In genomic region chr20:51463560-51463959, GRCh38 we compare ENCODE assay signal across 21 cellular contexts.
DNase-seq lines count a peak whose midpoint lies in the region; ATAC-seq and TF ChIP-seq lines count a peak whose summit lies in the region.
"Had no signal": no experiment of that assay in that cellular context is flagged by ENCODE, and none has a peak within 500 bp of the region (broad histone marks: within the 10 kb centered on the region; RNA-seq: fewer than 3 reads in every experiment).

No MANE protein-coding gene starts in this region.

- H3K4me3 Mint-ChIP-seq in activated naive CD8-positive, alpha-beta T cell treated with anti-CD3 and anti-CD28 coated beads, Interleukin-2, amount 10 ng/mL, durations not matched to agents 7 days and 5 days, result no peak overlapping the region
- H3K4me3 Mint-ChIP-seq in activated naive CD8-positive, alpha-beta T cell treated with anti-CD3 and anti-CD28 coated beads for 36 hours, result no peak overlapping the region
- no peak overlapping the region for H3K4me3 Mint-ChIP-seq in activated CD8-positive, alpha-beta T cell treated with anti-CD3 and anti-CD28 coated beads for 36 hours
- H3K4me3 Mint-ChIP-seq in natural killer cell, result no peak overlapping the region
- H3K4me3 Mint-ChIP-seq: activated naive CD4-positive, alpha-beta T cell treated with anti-CD3 and anti-CD28 coated beads for 36 hours; memory B cell; type B pancreatic cell had no signal

- CTCF ChIA-PET in activated CD8-positive, alpha-beta T cell treated with anti-CD3 and anti-CD28 coated beads for 36 hours (lab: Charles Lee), result interaction anchor here (1.2 kb wide), 1 partner anchor 131 kb away, joined by 3 read pairs; no protein-coding TSS in a partner anchor

- no peak for DNase-seq in activated naive CD8-positive, alpha-beta T cell treated with anti-CD3 and anti-CD28 coated beads, Interleukin-2, amount 10 ng/mL, durations not matched to agents 7 days and 5 days
- DNase-seq in activated naive CD8-positive, alpha-beta T cell treated with anti-CD3 and anti-CD28 coated beads for 36 hours, result no peak
- no peak for DNase-seq in activated CD8-positive, alpha-beta T cell treated with anti-CD3 and anti-CD28 coated beads for 36 hours
- DNase-seq in natural killer cell (no peak), breast epithelium (ENCODE audit: low spot score in 2 of 2) (no peak), globus pallidus (ENCODE audit: low spot score) (no peak)
- DNase-seq: activated naive CD4-positive, alpha-beta T cell treated with anti-CD3 and anti-CD28 coated beads for 36 hours; DND-41; H7; kidney glomerular epithelial cell; NCI-H146; NCI-H82; RPMI8226; stimulated activated naive CD4-positive, alpha-beta T cell treated with Interleukin-2 at 50 U/mL for 16 hours had no signal

- H3K4me1 Mint-ChIP-seq in activated naive CD8-positive, alpha-beta T cell treated with anti-CD3 and anti-CD28 coated beads, Interleukin-2, amount 10 ng/mL, durations not matched to agents 7 days and 5 days, result peaks cover 14% of the 10 kb centered on the region
- H3K4me1 Mint-ChIP-seq in activated naive CD8-positive, alpha-beta T cell treated with anti-CD3 and anti-CD28 coated beads for 36 hours, result peaks cover 9% of the 10 kb centered on the region
- peaks cover 24% of the 10 kb centered on the region for H3K4me1 Mint-ChIP-seq in activated CD8-positive, alpha-beta T cell treated with anti-CD3 and anti-CD28 coated beads for 36 hours (ENCODE audit: low read depth)
- peaks cover 35 to 52% of the 10 kb centered on the region in 2 donors for H3K4me1 Mint-ChIP-seq in natural killer cell

- no peak overlapping the region for H3K27ac ChIP-seq in breast epithelium
- H3K27ac ChIP-seq: neutrophil had no signal

- intact Hi-C loops in activated CD8-positive, alpha-beta T cell treated with anti-CD3 and anti-CD28 coated beads for 36 hours (cut with micrococcal nuclease), result no loop called here
- intact Hi-C loops in natural killer cell (cut with micrococcal nuclease) (no loop called here), breast epithelium (cut with DNase I; ENCODE audit: low total_unique reads) (no loop called here)

- H3K36me3 ChIP-seq in breast epithelium, result no peaks in the 10 kb centered on the region
- H3K36me3 ChIP-seq: MG63, neutrophil had no signal

- H3K9me3 Mint-ChIP-seq in activated naive CD8-positive, alpha-beta T cell treated with anti-CD3 and anti-CD28 coated beads, Interleukin-2, amount 10 ng/mL, durations not matched to agents 7 days and 5 days, result no peaks in the 10 kb centered on the region
- no peaks in the 10 kb centered on the region for H3K9me3 Mint-ChIP-seq in activated naive CD8-positive, alpha-beta T cell treated with anti-CD3 and anti-CD28 coated beads for 36 hours
- H3K9me3 Mint-ChIP-seq in activated CD8-positive, alpha-beta T cell treated with anti-CD3 and anti-CD28 coated beads for 36 hours, result no peaks in the 10 kb centered on the region
- H3K9me3 Mint-ChIP-seq in natural killer cell, result no peaks in the 10 kb centered on the region
- H3K9me3 Mint-ChIP-seq: activated naive CD4-positive, alpha-beta T cell treated with anti-CD3 and anti-CD28 coated beads for 36 hours; type B pancreatic cell had no signal

- ATAC-seq in activated naive CD8-positive, alpha-beta T cell treated with anti-CD3 and anti-CD28 coated beads, Interleukin-2, amount 10 ng/mL, durations not matched to agents 7 days and 5 days (ENCODE audit: low read depth), result no peak
- peak; percentile 54 for ATAC-seq in activated CD8-positive, alpha-beta T cell treated with anti-CD3 and anti-CD28 coated beads for 36 hours
- ATAC-seq in natural killer cell (no peak), HG03159 (IDR thresholded peaks at IDR 0.05; ENCODE audit: unreplicated experiment) (no peak), GM21529 (IDR thresholded peaks at IDR 0.05; ENCODE audit: unreplicated experiment) (no peak)

- no peak overlapping the region for H3K4me3 ChIP-seq in breast epithelium
- H3K4me3 ChIP-seq: coronary artery, MG63 had no signal

- TF ChIP-seq POLR2A in breast epithelium (IDR thresholded peaks at IDR 0.05), result no peak

- H3K27me3 ChIP-seq in breast epithelium, result no peaks in the 10 kb centered on the region
- H3K27me3 ChIP-seq: MG63, neutrophil had no signal

- H3K4me1 ChIP-seq in breast epithelium, result no peaks in the 10 kb centered on the region

- no peaks in the 10 kb centered on the region for H3K27me3 Mint-ChIP-seq in activated naive CD8-positive, alpha-beta T cell treated with anti-CD3 and anti-CD28 coated beads, Interleukin-2, amount 10 ng/mL, durations not matched to agents 7 days and 5 days
- no peaks in the 10 kb centered on the region for H3K27me3 Mint-ChIP-seq in activated naive CD8-positive, alpha-beta T cell treated with anti-CD3 and anti-CD28 coated beads for 36 hours
- H3K27me3 Mint-ChIP-seq in activated CD8-positive, alpha-beta T cell treated with anti-CD3 and anti-CD28 coated beads for 36 hours, result no peaks in the 10 kb centered on the region
- no peaks in the 10 kb centered on the region for H3K27me3 Mint-ChIP-seq in natural killer cell (ENCODE audit: low read depth in 2 of 2)
- H3K27me3 Mint-ChIP-seq: memory B cell, type B pancreatic cell had no signal

- no peaks in the 10 kb centered on the region for H3K9me3 ChIP-seq in breast epithelium
- H3K9me3 ChIP-seq: MG63, neutrophil had no signal

- POLR2A ChIA-PET in activated naive CD8-positive, alpha-beta T cell treated with anti-CD3 and anti-CD28 coated beads, Interleukin-2, amount 10 ng/mL, durations not matched to agents 7 days and 5 days (lab: Charles Lee), result interaction anchor here (1.1 to 1.3 kb wide), 2 partner anchors 32 to 39 kb away, joined by 3 read pairs; no protein-coding TSS in a partner anchor
- POLR2A ChIA-PET in activated CD8-positive, alpha-beta T cell treated with anti-CD3 and anti-CD28 coated beads for 36 hours (lab: Charles Lee), result interaction anchor here (0.9 to 1.1 kb wide), 2 partner anchors 67 to 85 kb away, joined by 3 read pairs; no protein-coding TSS in a partner anchor

- H3K36me3 Mint-ChIP-seq in activated naive CD8-positive, alpha-beta T cell treated with anti-CD3 and anti-CD28 coated beads, Interleukin-2, amount 10 ng/mL, durations not matched to agents 7 days and 5 days, result peaks cover 48% of the 10 kb centered on the region
- H3K36me3 Mint-ChIP-seq in activated naive CD8-positive, alpha-beta T cell treated with anti-CD3 and anti-CD28 coated beads for 36 hours, result peaks cover 50% of the 10 kb centered on the region
- peaks cover 62% of the 10 kb centered on the region for H3K36me3 Mint-ChIP-seq in activated CD8-positive, alpha-beta T cell treated with anti-CD3 and anti-CD28 coated beads for 36 hours (ENCODE audit: low read depth)
- H3K36me3 Mint-ChIP-seq in natural killer cell, result peaks cover 7% of the 10 kb centered on the region
- H3K36me3 Mint-ChIP-seq: type B pancreatic cell had no signal

- H3K27ac Mint-ChIP-seq in activated naive CD8-positive, alpha-beta T cell treated with anti-CD3 and anti-CD28 coated beads, Interleukin-2, amount 10 ng/mL, durations not matched to agents 7 days and 5 days, result peak overlapping the region; percentile 54
- no peak overlapping the region for H3K27ac Mint-ChIP-seq in activated naive CD8-positive, alpha-beta T cell treated with anti-CD3 and anti-CD28 coated beads for 36 hours
- H3K27ac Mint-ChIP-seq in activated CD8-positive, alpha-beta T cell treated with anti-CD3 and anti-CD28 coated beads for 36 hours, result peak overlapping the region; percentile 80
- peak overlapping the region; percentile 65 to 83 for H3K27ac Mint-ChIP-seq in natural killer cell
- H3K27ac Mint-ChIP-seq: activated naive CD4-positive, alpha-beta T cell treated with anti-CD3 and anti-CD28 coated beads for 36 hours; memory B cell; type B pancreatic cell had no signal

- TF ChIP-seq CTCF in activated CD8-positive, alpha-beta T cell treated with anti-CD3 and anti-CD28 coated beads for 36 hours (IDR thresholded peaks at IDR 0.05), result no peak
- TF ChIP-seq CTCF in natural killer cell (IDR thresholded peaks at IDR 0.05) (no peak), breast epithelium (IDR thresholded peaks at IDR 0.05) (no peak)
